In genomic region chr4:184966053-184966691, GRCh38 we compare ENCODE assay signal across 15 cellular contexts. TPM values are rescaled to one million over a fixed set of nuclear protein-coding genes. Genes with fewer than 3 reads are reported as not detected.
"Had no signal": no experiment of that assay in that cellular context is flagged by ENCODE, and none has a peak within 500 bp of the region (broad histone marks: within the 10 kb centered on the region; RNA-seq: fewer than 3 reads in every experiment).

No MANE protein-coding gene starts in this region.

RNA-seq across cellular contexts. Expression of gene HELT, which starts 52.1 kb away (rescaled TPM):
- total RNA-seq: activated T-cell treated with anti-CD3 and anti-CD28 coated beads, Interleukin-2, amount 50 U/mL, for 72 hours; adrenal gland; astrocyte; breast epithelium; cerebellum; endothelial cell of umbilical vein; esophagus squamous epithelium; heart right ventricle; liver; mucosa of descending colon; Right ventricle myocardium inferior; sigmoid colon; SK-MEL-5; tibial nerve; uterus had no signal
- polyA plus RNA-seq: adrenal gland, endothelial cell of umbilical vein, heart right ventricle, liver, sigmoid colon had no signal
